1 cellular context compared by ENCODE assay signal in the genomic region with DNA sequence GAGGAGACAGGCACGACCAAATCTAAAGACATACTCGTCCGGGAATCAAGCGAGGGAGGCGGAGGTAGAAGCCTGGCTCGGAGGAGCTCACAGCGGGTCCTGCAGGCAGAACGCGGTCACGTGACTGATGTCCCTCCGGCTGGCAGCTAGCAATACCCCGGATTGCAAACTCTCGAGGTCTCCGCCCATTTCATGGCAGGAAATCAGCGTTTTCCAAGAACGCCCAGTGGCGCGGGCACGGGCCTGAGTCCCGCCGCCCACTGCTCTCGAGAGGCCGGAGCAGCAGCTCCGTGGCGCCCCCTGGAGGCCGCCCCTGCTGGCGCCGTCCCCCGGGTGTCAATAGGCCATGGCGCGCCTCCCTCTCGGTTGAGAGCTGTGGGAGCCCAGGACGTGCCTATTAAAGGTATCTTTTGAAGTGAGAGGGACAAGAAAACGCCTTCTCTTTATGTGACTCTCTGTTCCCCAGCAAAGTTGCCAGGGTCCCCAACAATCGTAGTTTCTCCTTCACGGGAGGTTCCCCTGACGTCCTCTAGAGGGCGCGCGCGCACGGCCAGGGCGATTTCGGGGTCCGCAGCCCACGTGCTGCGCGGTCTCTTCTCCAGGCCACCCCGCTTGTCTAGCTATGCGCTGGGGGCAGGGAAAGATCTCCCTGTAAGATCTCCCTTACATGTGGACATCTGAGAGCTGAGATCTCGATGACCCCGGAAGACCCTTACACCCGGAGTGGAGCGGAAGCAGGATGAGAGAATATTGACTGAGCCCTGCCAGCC.
TF ChIP-seq lines count a peak whose summit lies in the region.

No MANE protein-coding gene starts in this region.

TF ChIP-seq in K562, 482 proteins besides CTCF, POLR2A, EP300 and RAD21 (continued from another document and continues in another):
- TF ChIP-seq ZBTB2 (IDR thresholded peaks at IDR 0.05) (no peak), MCM5 (IDR thresholded peaks at IDR 0.05; ENCODE audit: low read depth) (no peak), POLR2B (IDR thresholded peaks at IDR 0.05; ENCODE audit: low read depth, partially characterized antibody) (no peak), USF2 (CRISPR knock-in tag; IDR thresholded peaks at IDR 0.05) (peak; percentile 88), ZNF41 (CRISPR knock-in tag; conservative IDR thresholded peaks at IDR 0.05) (no peak), ATF1 (CRISPR knock-in tag; IDR thresholded peaks at IDR 0.05) (no peak), ATF1 (tag; IDR thresholded peaks at IDR 0.05) (peak; percentile 69), ZBTB12 (CRISPR knock-in tag; IDR thresholded peaks at IDR 0.05) (no peak), MNT (conservative IDR thresholded peaks at IDR 0.05) (peak; percentile 93), DPF2 (IDR thresholded peaks at IDR 0.05) (no peak), ARNT (IDR thresholded peaks at IDR 0.05) (no peak), SMARCC2 (IDR thresholded peaks at IDR 0.05; ENCODE audit: low read depth) (0 out of 2 replicates have a peak, but pooled peaks have one; percentile 24), ADNP (tag; IDR thresholded peaks at IDR 0.05) (peak; percentile 67; the same call in 1 of the 2 replicates), MEIS2 (IDR thresholded peaks at IDR 0.05; ENCODE audit: partially characterized antibody) (no peak), SAFB (IDR thresholded peaks at IDR 0.05; ENCODE audit: borderline replicate concordance, low read depth, low read length) (no peak), ZNF707 (CRISPR knock-in tag; conservative IDR thresholded peaks at IDR 0.05) (no peak), PTTG1 (tag; IDR thresholded peaks at IDR 0.05; ENCODE audit: low read depth) (no peak), RBFOX2 (IDR thresholded peaks at IDR 0.05; ENCODE audit: low read depth, low read length) (peak; percentile 76), RBM22 (IDR thresholded peaks at IDR 0.05; ENCODE audit: low read depth, low read length, poor library complexity, severe bottlenecking) (no peak), ZNF584 (CRISPR knock-in tag; IDR thresholded peaks at IDR 0.05; ENCODE audit: low read depth) (no peak), NCOR1 (IDR thresholded peaks at IDR 0.05) (0 out of 2 replicates have a peak, but pooled peaks have one; percentile 16), BRCA1 (IDR thresholded peaks at IDR 0.05) (no peak), BRCA1 (CRISPR knock-in tag; IDR thresholded peaks at IDR 0.05) (no peak), CEBPG (CRISPR knock-in tag; IDR thresholded peaks at IDR 0.05) (no peak), CEBPG (tag; conservative IDR thresholded peaks at IDR 0.05 in 1 of 2, IDR thresholded peaks at IDR 0.05 in 1 of 2) (no peak), GTF2E2 (tag; IDR thresholded peaks at IDR 0.05) (no peak), ZNF766 (CRISPR knock-in tag; conservative IDR thresholded peaks at IDR 0.05) (no peak), MED1 (CRISPR knock-in tag; IDR thresholded peaks at IDR 0.05; ENCODE audit: borderline replicate concordance) (no peak), SMARCE1 (IDR thresholded peaks at IDR 0.05) (no peak), PPARD (CRISPR knock-in tag; IDR thresholded peaks at IDR 0.05) (no peak), HDAC8 (tag; IDR thresholded peaks at IDR 0.05) (0 out of 2 replicates have a peak, but pooled peaks have one; percentile 37), MYC (IDR thresholded peaks at IDR 0.05; ENCODE audit: low read depth, low read length) (peak; percentile 84), MYC (CRISPR knock-in tag; IDR thresholded peaks at IDR 0.05; ENCODE audit: borderline replicate concordance, low read depth) (peak; percentile 45; the same call in 1 of the 2 replicates)
- TF ChIP-seq, protein P1, sequence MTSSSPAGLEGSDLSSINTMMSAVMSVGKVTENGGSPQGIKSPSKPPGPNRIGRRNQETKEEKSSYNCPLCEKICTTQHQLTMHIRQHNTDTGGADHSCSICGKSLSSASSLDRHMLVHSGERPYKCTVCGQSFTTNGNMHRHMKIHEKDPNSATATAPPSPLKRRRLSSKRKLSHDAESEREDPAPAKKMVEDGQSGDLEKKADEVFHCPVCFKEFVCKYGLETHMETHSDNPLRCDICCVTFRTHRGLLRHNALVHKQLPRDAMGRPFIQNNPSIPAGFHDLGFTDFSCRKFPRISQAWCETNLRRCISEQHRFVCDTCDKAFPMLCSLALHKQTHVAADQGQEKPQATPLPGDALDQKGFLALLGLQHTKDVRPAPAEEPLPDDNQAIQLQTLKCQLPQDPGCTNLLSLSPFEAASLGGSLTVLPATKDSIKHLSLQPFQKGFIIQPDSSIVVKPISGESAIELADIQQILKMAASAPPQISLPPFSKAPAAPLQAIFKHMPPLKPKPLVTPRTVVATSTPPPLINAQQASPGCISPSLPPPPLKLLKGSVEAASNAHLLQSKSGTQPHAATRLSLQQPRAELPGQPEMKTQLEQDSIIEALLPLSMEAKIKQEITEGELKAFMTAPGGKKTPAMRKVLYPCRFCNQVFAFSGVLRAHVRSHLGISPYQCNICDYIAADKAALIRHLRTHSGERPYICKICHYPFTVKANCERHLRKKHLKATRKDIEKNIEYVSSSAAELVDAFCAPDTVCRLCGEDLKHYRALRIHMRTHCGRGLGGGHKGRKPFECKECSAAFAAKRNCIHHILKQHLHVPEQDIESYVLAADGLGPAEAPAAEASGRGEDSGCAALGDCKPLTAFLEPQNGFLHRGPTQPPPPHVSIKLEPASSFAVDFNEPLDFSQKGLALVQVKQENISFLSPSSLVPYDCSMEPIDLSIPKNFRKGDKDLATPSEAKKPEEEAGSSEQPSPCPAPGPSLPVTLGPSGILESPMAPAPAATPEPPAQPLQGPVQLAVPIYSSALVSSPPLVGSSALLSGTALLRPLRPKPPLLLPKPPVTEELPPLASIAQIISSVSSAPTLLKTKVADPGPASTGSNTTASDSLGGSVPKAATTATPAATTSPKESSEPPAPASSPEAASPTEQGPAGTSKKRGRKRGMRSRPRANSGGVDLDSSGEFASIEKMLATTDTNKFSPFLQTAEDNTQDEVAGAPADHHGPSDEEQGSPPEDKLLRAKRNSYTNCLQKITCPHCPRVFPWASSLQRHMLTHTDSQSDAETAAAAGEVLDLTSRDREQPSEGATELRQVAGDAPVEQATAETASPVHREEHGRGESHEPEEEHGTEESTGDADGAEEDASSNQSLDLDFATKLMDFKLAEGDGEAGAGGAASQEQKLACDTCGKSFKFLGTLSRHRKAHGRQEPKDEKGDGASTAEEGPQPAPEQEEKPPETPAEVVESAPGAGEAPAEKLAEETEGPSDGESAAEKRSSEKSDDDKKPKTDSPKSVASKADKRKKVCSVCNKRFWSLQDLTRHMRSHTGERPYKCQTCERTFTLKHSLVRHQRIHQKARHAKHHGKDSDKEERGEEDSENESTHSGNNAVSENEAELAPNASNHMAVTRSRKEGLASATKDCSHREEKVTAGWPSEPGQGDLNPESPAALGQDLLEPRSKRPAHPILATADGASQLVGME (CRISPR knock-in tag; IDR thresholded peaks at IDR 0.05): no peak
- TF ChIP-seq, protein P2, sequence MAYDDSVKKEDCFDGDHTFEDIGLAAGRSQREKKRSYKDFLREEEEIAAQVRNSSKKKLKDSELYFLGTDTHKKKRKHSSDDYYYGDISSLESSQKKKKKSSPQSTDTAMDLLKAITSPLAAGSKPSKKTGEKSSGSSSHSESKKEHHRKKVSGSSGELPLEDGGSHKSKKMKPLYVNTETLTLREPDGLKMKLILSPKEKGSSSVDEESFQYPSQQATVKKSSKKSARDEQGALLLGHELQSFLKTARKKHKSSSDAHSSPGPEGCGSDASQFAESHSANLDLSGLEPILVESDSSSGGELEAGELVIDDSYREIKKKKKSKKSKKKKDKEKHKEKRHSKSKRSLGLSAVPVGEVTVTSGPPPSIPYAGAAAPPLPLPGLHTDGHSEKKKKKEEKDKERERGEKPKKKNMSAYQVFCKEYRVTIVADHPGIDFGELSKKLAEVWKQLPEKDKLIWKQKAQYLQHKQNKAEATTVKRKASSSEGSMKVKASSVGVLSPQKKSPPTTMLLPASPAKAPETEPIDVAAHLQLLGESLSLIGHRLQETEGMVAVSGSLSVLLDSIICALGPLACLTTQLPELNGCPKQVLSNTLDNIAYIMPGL (CRISPR knock-in tag; IDR thresholded peaks at IDR 0.05): peak; percentile 89
- TF ChIP-seq, protein P3, sequence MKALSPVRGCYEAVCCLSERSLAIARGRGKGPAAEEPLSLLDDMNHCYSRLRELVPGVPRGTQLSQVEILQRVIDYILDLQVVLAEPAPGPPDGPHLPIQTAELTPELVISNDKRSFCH (CRISPR knock-in tag; IDR thresholded peaks at IDR 0.05): no peak
- TF ChIP-seq, protein P3 (tag; IDR thresholded peaks at IDR 0.05): no peak
- TF ChIP-seq, protein P4, sequence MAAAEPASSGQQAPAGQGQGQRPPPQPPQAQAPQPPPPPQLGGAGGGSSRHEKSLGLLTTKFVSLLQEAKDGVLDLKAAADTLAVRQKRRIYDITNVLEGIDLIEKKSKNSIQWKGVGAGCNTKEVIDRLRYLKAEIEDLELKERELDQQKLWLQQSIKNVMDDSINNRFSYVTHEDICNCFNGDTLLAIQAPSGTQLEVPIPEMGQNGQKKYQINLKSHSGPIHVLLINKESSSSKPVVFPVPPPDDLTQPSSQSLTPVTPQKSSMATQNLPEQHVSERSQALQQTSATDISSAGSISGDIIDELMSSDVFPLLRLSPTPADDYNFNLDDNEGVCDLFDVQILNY (CRISPR knock-in tag; IDR thresholded peaks at IDR 0.05): no peak
- TF ChIP-seq, protein P5, sequence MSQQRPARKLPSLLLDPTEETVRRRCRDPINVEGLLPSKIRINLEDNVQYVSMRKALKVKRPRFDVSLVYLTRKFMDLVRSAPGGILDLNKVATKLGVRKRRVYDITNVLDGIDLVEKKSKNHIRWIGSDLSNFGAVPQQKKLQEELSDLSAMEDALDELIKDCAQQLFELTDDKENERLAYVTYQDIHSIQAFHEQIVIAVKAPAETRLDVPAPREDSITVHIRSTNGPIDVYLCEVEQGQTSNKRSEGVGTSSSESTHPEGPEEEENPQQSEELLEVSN (IDR thresholded peaks at IDR 0.05; ENCODE audit: borderline replicate concordance in 1 of 2, extremely low read depth in 1 of 2, insufficient read depth in 1 of 2, insufficient read length in 1 of 2, low read depth in 1 of 2, low read length in 1 of 2, poor library complexity in 1 of 2, severe bottlenecking in 1 of 2): peak; percentile 83 to 86
- TF ChIP-seq, protein P6, sequence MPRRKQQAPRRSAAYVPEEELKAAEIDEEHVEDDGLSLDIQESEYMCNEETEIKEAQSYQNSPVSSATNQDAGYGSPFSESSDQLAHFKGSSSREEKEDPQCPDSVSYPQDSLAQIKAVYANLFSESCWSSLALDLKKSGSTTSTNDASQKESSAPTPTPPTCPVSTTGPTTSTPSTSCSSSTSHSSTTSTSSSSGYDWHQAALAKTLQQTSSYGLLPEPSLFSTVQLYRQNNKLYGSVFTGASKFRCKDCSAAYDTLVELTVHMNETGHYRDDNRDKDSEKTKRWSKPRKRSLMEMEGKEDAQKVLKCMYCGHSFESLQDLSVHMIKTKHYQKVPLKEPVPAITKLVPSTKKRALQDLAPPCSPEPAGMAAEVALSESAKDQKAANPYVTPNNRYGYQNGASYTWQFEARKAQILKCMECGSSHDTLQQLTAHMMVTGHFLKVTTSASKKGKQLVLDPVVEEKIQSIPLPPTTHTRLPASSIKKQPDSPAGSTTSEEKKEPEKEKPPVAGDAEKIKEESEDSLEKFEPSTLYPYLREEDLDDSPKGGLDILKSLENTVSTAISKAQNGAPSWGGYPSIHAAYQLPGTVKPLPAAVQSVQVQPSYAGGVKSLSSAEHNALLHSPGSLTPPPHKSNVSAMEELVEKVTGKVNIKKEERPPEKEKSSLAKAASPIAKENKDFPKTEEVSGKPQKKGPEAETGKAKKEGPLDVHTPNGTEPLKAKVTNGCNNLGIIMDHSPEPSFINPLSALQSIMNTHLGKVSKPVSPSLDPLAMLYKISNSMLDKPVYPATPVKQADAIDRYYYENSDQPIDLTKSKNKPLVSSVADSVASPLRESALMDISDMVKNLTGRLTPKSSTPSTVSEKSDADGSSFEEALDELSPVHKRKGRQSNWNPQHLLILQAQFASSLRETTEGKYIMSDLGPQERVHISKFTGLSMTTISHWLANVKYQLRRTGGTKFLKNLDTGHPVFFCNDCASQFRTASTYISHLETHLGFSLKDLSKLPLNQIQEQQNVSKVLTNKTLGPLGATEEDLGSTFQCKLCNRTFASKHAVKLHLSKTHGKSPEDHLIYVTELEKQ (CRISPR knock-in tag; IDR thresholded peaks at IDR 0.05): no peak
